In the genomic region with DNA sequence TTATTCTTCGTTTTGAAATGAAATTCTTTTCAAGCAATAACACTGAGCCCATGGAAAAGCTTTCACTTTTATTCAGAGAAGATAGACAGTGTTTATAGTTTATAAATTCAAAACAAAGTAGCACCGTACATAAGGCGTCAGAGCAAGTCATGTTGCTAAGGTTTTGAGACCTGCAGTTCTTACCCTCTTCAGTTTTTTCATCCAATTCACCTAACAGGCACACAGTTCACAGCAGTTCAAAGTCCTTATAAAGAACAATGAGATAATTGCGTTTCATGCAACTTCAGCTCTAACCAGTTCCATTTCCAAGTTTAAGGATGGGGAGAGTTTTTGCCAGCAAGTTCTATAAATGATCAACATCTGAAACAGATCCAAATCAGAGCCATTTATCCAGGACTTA, we compare ENCODE assay signal across 25 cellular contexts.
A peak's percentile ranks its signal among the peaks of the same experiment; 100 is the strongest.
DNase-seq lines count a peak whose midpoint lies in the region; ATAC-seq lines count a peak whose summit lies in the region.
"Had no signal": no experiment of that assay in that cellular context is flagged by ENCODE, and none has a peak within 500 bp of the region (broad histone marks: within the 10 kb centered on the region; RNA-seq: fewer than 3 reads in every experiment).

No MANE protein-coding gene starts in this region.

- no peak for DNase-seq in T-helper 1 cell
- DNase-seq in stimulated activated naive CD8-positive, alpha-beta T cell treated with anti-CD3 and anti-CD28 coated beads, Interleukin-15, Interleukin-2, amounts not matched to agents 100 U/mL and 50 U/mL, for 24 hours, result no peak
- no peak for DNase-seq in effector memory CD4-positive, alpha-beta T cell
- no peak for DNase-seq in activated gamma-delta T cell treated with Interleukin-2 at 50 U/mL for 16 hours
- DNase-seq: 8988T; activated CD4-positive, alpha-beta T cell treated with anti-CD3 and anti-CD28 coated beads for 4 hours; activated CD8-positive, alpha-beta memory T cell treated with anti-CD3 and anti-CD28 coated beads, Interleukin-2, amount 10 ng/mL, durations not matched to agents 7 days and 5 days; hypothalamus; KBM-7; left cardiac atrium; mucosa of descending colon; NCI-H1092; NCI-H187; NCI-H524 treated with DMSO at 0.1 percent for 48 hours; NK-92 treated with Interleukin-12 subunit alpha and Interleukin-12 subunit beta, amount 100 ng/mL, for 24 hours; stimulated activated naive CD4-positive, alpha-beta T cell treated with Interleukin-2 at 50 U/mL for 16 hours; testis had no signal

- H3K9me3 ChIP-seq in effector memory CD4-positive, alpha-beta T cell (ENCODE audit: control insufficient read depth, low read length), result no peaks in the 10 kb centered on the region
- H3K9me3 ChIP-seq: mucosa of descending colon, testis had no signal

- H3K4me1 ChIP-seq in effector memory CD4-positive, alpha-beta T cell (ENCODE audit: control insufficient read depth, insufficient read depth, low read length, poor library complexity, severe bottlenecking), result peaks cover 12% of the 10 kb centered on the region
- H3K4me1 ChIP-seq: testis had no signal

- H3K4me3 Mint-ChIP-seq in T-helper 1 cell treated with Interleukin-12 subunit alpha and Interleukin-12 subunit beta and Interleukin-4 antibody, amounts not matched to agents 30 μg/mL and 1 μg/mL, for 36 hours, result no peak overlapping the region
- no peak overlapping the region for H3K4me3 Mint-ChIP-seq in stimulated activated naive CD8-positive, alpha-beta T cell treated with anti-CD3 and anti-CD28 coated beads, Interleukin-15, Interleukin-2, amounts not matched to agents 100 ng/mL and 50 ng/mL, for 24 hours
- H3K4me3 Mint-ChIP-seq: activated CD8-positive, alpha-beta memory T cell treated with anti-CD3 and anti-CD28 coated beads, Interleukin-2, amount 10 ng/mL, durations not matched to agents 7 days and 5 days; CD14-positive monocyte; nephron had no signal

- H3K27ac ChIP-seq in effector memory CD4-positive, alpha-beta T cell (ENCODE audit: insufficient read depth, low read length, poor library complexity, severe bottlenecking), result peak overlapping the region; percentile 12
- H3K27ac ChIP-seq: cardiac muscle cell, skin epidermis, testis had no signal

- no peaks in the 10 kb centered on the region for H3K27me3 ChIP-seq in effector memory CD4-positive, alpha-beta T cell (replicated peaks; ENCODE audit: control insufficient read depth, insufficient read depth, low read length, poor library complexity, severe bottlenecking)
- H3K27me3 ChIP-seq: testis had no signal

- H3K4me1 Mint-ChIP-seq in T-helper 1 cell treated with Interleukin-12 subunit alpha and Interleukin-12 subunit beta and Interleukin-4 antibody, amounts not matched to agents 30 μg/mL and 1 μg/mL, for 36 hours (ENCODE audit: low read depth), result peaks cover 46% of the 10 kb centered on the region
- peaks cover 40% of the 10 kb centered on the region for H3K4me1 Mint-ChIP-seq in stimulated activated naive CD8-positive, alpha-beta T cell treated with anti-CD3 and anti-CD28 coated beads, Interleukin-15, Interleukin-2, amounts not matched to agents 100 ng/mL and 50 ng/mL, for 24 hours (ENCODE audit: low read depth)
- H3K4me1 Mint-ChIP-seq: CD14-positive monocyte, nephron had no signal

- H3K27ac Mint-ChIP-seq in T-helper 1 cell treated with Interleukin-12 subunit alpha and Interleukin-12 subunit beta and Interleukin-4 antibody, amounts not matched to agents 30 μg/mL and 1 μg/mL, for 36 hours, result peak overlapping the region; percentile 62
- H3K27ac Mint-ChIP-seq in stimulated activated naive CD8-positive, alpha-beta T cell treated with anti-CD3 and anti-CD28 coated beads, Interleukin-15, Interleukin-2, amounts not matched to agents 100 ng/mL and 50 ng/mL, for 24 hours, result peak overlapping the region; percentile 47
- H3K27ac Mint-ChIP-seq: nephron had no signal

- peaks cover 25% of the 10 kb centered on the region for H3K36me3 ChIP-seq in effector memory CD4-positive, alpha-beta T cell (ENCODE audit: control insufficient read depth, insufficient read depth, low read length)
- H3K36me3 ChIP-seq: cardiac muscle cell had no signal

- H3K36me3 Mint-ChIP-seq in T-helper 1 cell treated with Interleukin-12 subunit alpha and Interleukin-12 subunit beta and Interleukin-4 antibody, amounts not matched to agents 30 μg/mL and 1 μg/mL, for 36 hours (ENCODE audit: low read depth), result peaks cover 29% of the 10 kb centered on the region
- H3K36me3 Mint-ChIP-seq in stimulated activated naive CD8-positive, alpha-beta T cell treated with anti-CD3 and anti-CD28 coated beads, Interleukin-15, Interleukin-2, amounts not matched to agents 100 ng/mL and 50 ng/mL, for 24 hours (ENCODE audit: low read depth), result peaks cover 22% of the 10 kb centered on the region

- H3K9me3 Mint-ChIP-seq in T-helper 1 cell treated with Interleukin-12 subunit alpha and Interleukin-12 subunit beta and Interleukin-4 antibody, amounts not matched to agents 30 μg/mL and 1 μg/mL, for 36 hours, result no peaks in the 10 kb centered on the region
- no peaks in the 10 kb centered on the region for H3K9me3 Mint-ChIP-seq in stimulated activated naive CD8-positive, alpha-beta T cell treated with anti-CD3 and anti-CD28 coated beads, Interleukin-15, Interleukin-2, amounts not matched to agents 100 ng/mL and 50 ng/mL, for 24 hours
- H3K9me3 Mint-ChIP-seq: nephron had no signal

- H3K4me3 ChIP-seq in effector memory CD4-positive, alpha-beta T cell (ENCODE audit: insufficient read depth, low read depth, low read length, poor library complexity, severe bottlenecking), result no peak overlapping the region
- H3K4me3 ChIP-seq: cardiac muscle cell, mucosa of descending colon, skin epidermis, testis had no signal

- H3K27me3 Mint-ChIP-seq in T-helper 1 cell treated with Interleukin-12 subunit alpha and Interleukin-12 subunit beta and Interleukin-4 antibody, amounts not matched to agents 30 μg/mL and 1 μg/mL, for 36 hours (ENCODE audit: low read depth), result no peaks in the 10 kb centered on the region
- no peaks in the 10 kb centered on the region for H3K27me3 Mint-ChIP-seq in stimulated activated naive CD8-positive, alpha-beta T cell treated with anti-CD3 and anti-CD28 coated beads, Interleukin-15, Interleukin-2, amounts not matched to agents 100 ng/mL and 50 ng/mL, for 24 hours
- H3K27me3 Mint-ChIP-seq: activated CD8-positive, alpha-beta memory T cell treated with anti-CD3 and anti-CD28 coated beads, Interleukin-2, amount 10 ng/mL, durations not matched to agents 7 days and 5 days had no signal

- no peak for ATAC-seq in stimulated activated naive CD8-positive, alpha-beta T cell treated with anti-CD3 and anti-CD28 coated beads, Interleukin-15, Interleukin-2, amounts not matched to agents 100 U/mL and 50 U/mL, for 24 hours
- ATAC-seq in GM19463 (IDR thresholded peaks at IDR 0.05; ENCODE audit: unreplicated experiment), result no peak
- no peak for ATAC-seq in HG03378 (IDR thresholded peaks at IDR 0.05; ENCODE audit: unreplicated experiment)
- ATAC-seq: activated CD8-positive, alpha-beta memory T cell treated with anti-CD3 and anti-CD28 coated beads, Interleukin-2, amount 10 ng/mL, durations not matched to agents 7 days and 5 days; left cardiac atrium; mucosa of descending colon had no signal
